ENCODE assay signal across 14 cellular contexts in the genomic region with DNA sequence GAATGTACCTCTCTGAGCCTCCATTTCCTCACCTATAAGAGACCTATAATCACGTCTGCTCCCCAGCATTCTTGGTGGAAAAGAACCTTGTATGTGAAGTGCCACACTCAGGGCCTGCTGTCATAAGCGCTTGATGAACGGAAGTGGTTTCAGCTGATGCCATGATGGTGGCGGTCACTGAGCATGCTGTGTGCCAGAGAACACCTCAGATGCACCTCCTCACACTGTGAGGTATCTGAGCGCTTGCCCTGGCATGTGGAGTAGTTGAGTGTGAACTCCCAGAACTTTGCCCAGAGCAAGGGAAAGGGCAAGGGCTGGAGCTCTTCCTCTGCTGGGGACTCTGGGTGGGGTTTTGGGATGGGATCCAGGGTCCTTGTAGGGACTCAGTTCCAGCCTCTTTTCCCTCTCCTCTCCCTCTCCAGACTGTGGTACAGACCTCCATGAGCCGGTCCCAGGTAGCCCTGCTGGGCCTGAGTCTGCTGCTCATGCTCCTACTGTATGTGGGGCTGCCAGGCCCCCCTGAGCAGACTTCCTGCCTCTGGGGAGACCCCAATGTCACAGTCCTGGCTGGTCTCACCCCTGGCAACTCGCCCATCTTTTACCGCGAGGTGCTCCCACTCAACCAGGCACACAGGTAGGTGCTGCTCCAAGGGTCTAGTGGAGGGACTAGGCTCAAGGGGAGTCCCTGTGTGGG. TPM values are rescaled to one million over a fixed set of nuclear protein-coding genes. Genes with fewer than 3 reads are reported as not detected.
A peak's percentile ranks its signal among the peaks of the same experiment; 100 is the strongest.
DNase-seq lines count a peak whose midpoint lies in the region; ATAC-seq lines count a peak whose summit lies in the region.
"Had no signal": no experiment of that assay in that cellular context is flagged by ENCODE, and none has a peak within 500 bp of the region (broad histone marks: within the 10 kb centered on the region; RNA-seq: fewer than 3 reads in every experiment).

No MANE protein-coding gene starts in this region.

- intact Hi-C loops in activated naive CD4-positive, alpha-beta T cell treated with anti-CD3 and anti-CD28 coated beads for 36 hours (cut with micrococcal nuclease): loop anchor here (5.0 to 10.0 kb wide), 2 partner anchors 475 to 583 kb away; partner anchors contain the start of genes DCAF1 and RBM15B

- H3K4me3 Mint-ChIP-seq in activated naive CD4-positive, alpha-beta T cell treated with anti-CD3 and anti-CD28 coated beads for 36 hours: no peak overlapping the region
- H3K4me3 Mint-ChIP-seq in activated T-helper 17 cell treated with anti-CD3 and anti-CD28 coated beads, Interleukin-2, amount 50 U/mL, for 72 hours: peak overlapping the region; percentile 52
- peak overlapping the region; percentile 21 to 36 for H3K4me3 Mint-ChIP-seq in stimulated activated naive CD8-positive, alpha-beta T cell treated with anti-CD3 and anti-CD28 coated beads, Interleukin-15, amount 100 ng/mL, for 72 hours

- peak overlapping the region; percentile 11 for H3K27ac Mint-ChIP-seq in activated naive CD4-positive, alpha-beta T cell treated with anti-CD3 and anti-CD28 coated beads for 36 hours
- H3K27ac Mint-ChIP-seq in activated T-helper 17 cell treated with anti-CD3 and anti-CD28 coated beads, Interleukin-2, amount 50 U/mL, for 72 hours: peak overlapping the region; percentile 62
- peak overlapping the region in 1 of 2 donors; percentile 63 for H3K27ac Mint-ChIP-seq in stimulated activated naive CD8-positive, alpha-beta T cell treated with anti-CD3 and anti-CD28 coated beads, Interleukin-15, amount 100 ng/mL, for 72 hours

- CTCF ChIA-PET in activated naive CD4-positive, alpha-beta T cell treated with anti-CD3 and anti-CD28 coated beads for 36 hours (lab: Charles Lee): interaction anchor here (0.7 to 0.8 kb wide), 2 partner anchors 35 kb away, joined by 3 read pairs; no protein-coding TSS in a partner anchor

- peak; percentile 39 for DNase-seq in activated naive CD4-positive, alpha-beta T cell treated with anti-CD3 and anti-CD28 coated beads for 36 hours
- DNase-seq in activated naive CD4-positive, alpha-beta T cell treated with anti-CD3 and anti-CD28 coated beads, Interleukin-2, amount 50 U/mL, for 16 hours: no peak
- peak in 1 of 2 donors; percentile 38 for DNase-seq in stimulated activated naive CD8-positive, alpha-beta T cell treated with anti-CD3 and anti-CD28 coated beads, Interleukin-15, amount 100 ng/mL, for 72 hours
- DNase-seq in ecto neural progenitor cell (ENCODE audit: low spot score) (no peak), NCI-H510A (lab: John Stamatoyannopoulos, UW) (no peak), iPS-NIHi11 (ENCODE audit: low spot score) (no peak)
- DNase-seq: IMR-90; NCI-H2029; NCI-H748 treated with DMSO at 0.1 percent for 48 hours; stimulated activated CD4-positive, alpha-beta T cell treated with anti-CD3 and anti-CD28 coated beads, Interleukin-15, amount 100 ng/mL, for 24 hours; uterus had no signal

- H3K4me1 Mint-ChIP-seq in activated naive CD4-positive, alpha-beta T cell treated with anti-CD3 and anti-CD28 coated beads for 36 hours (ENCODE audit: low read depth): peaks cover 40% of the 10 kb centered on the region
- peaks cover 17% of the 10 kb centered on the region for H3K4me1 Mint-ChIP-seq in activated T-helper 17 cell treated with anti-CD3 and anti-CD28 coated beads, Interleukin-2, amount 50 U/mL, for 72 hours
- peaks cover 69% of the 10 kb centered on the region for H3K4me1 Mint-ChIP-seq in stimulated activated naive CD8-positive, alpha-beta T cell treated with anti-CD3 and anti-CD28 coated beads, Interleukin-15, amount 100 ng/mL, for 72 hours

- peaks cover 4% of the 10 kb centered on the region for H3K36me3 Mint-ChIP-seq in activated naive CD4-positive, alpha-beta T cell treated with anti-CD3 and anti-CD28 coated beads for 36 hours (ENCODE audit: low read depth)
- H3K36me3 Mint-ChIP-seq in activated T-helper 17 cell treated with anti-CD3 and anti-CD28 coated beads, Interleukin-2, amount 50 U/mL, for 72 hours (ENCODE audit: low read depth): peaks cover 6% of the 10 kb centered on the region

- ATAC-seq in activated T-helper 17 cell treated with anti-CD3 and anti-CD28 coated beads, Interleukin-2, amount 50 U/mL, for 72 hours (replicated peaks): no peak
- peak; percentile 14 for ATAC-seq in esophagus mucosa
- peak; percentile 47 for ATAC-seq in stimulated activated naive CD8-positive, alpha-beta T cell treated with anti-CD3 and anti-CD28 coated beads, Interleukin-15, amount 100 ng/mL, for 72 hours
- ATAC-seq: pancreas had no signal

- H3K9me3 Mint-ChIP-seq in activated naive CD4-positive, alpha-beta T cell treated with anti-CD3 and anti-CD28 coated beads for 36 hours: no peaks in the 10 kb centered on the region
- no peaks in the 10 kb centered on the region for H3K9me3 Mint-ChIP-seq in activated T-helper 17 cell treated with anti-CD3 and anti-CD28 coated beads, Interleukin-2, amount 50 U/mL, for 72 hours
- no peaks in the 10 kb centered on the region for H3K9me3 Mint-ChIP-seq in stimulated activated naive CD8-positive, alpha-beta T cell treated with anti-CD3 and anti-CD28 coated beads, Interleukin-15, amount 100 ng/mL, for 72 hours

- H3K27me3 Mint-ChIP-seq in activated naive CD4-positive, alpha-beta T cell treated with anti-CD3 and anti-CD28 coated beads for 36 hours (ENCODE audit: low read depth): no peaks in the 10 kb centered on the region
- H3K27me3 Mint-ChIP-seq in activated T-helper 17 cell treated with anti-CD3 and anti-CD28 coated beads, Interleukin-2, amount 50 U/mL, for 72 hours: no peaks in the 10 kb centered on the region
- no peaks in the 10 kb centered on the region for H3K27me3 Mint-ChIP-seq in stimulated activated naive CD8-positive, alpha-beta T cell treated with anti-CD3 and anti-CD28 coated beads, Interleukin-15, amount 100 ng/mL, for 72 hours

RNA-seq across cellular contexts. Expression of gene ABHD14A, which starts 2.7 kb away (rescaled TPM):
- 1 to 10 TPM; 5.4 to 5.7 TPM for total RNA-seq in activated naive CD4-positive, alpha-beta T cell treated with anti-CD3 and anti-CD28 coated beads for 36 hours
- 10 to 100 TPM; 10.5 to 11.1 TPM for total RNA-seq in activated T-helper 17 cell treated with anti-CD3 and anti-CD28 coated beads, Interleukin-2, amount 50 U/mL, for 72 hours
- total RNA-seq in esophagus mucosa: 4.5 TPM

RNA-seq across cellular contexts. Expression of gene ABHD14B, which starts 3.7 kb away (rescaled TPM):
- total RNA-seq in activated naive CD4-positive, alpha-beta T cell treated with anti-CD3 and anti-CD28 coated beads for 36 hours: 10 to 100 TPM; 81.8 to 85.8 TPM
- 10 to 100 TPM; 34.4 to 42.0 TPM for total RNA-seq in activated T-helper 17 cell treated with anti-CD3 and anti-CD28 coated beads, Interleukin-2, amount 50 U/mL, for 72 hours
- 39.6 TPM for total RNA-seq in esophagus mucosa

RNA-seq across cellular contexts. Expression of gene ACY1, which starts 5.7 kb away (rescaled TPM):
- 10 to 100 TPM; 62.1 to 68.9 TPM for total RNA-seq in activated naive CD4-positive, alpha-beta T cell treated with anti-CD3 and anti-CD28 coated beads for 36 hours
- total RNA-seq in activated T-helper 17 cell treated with anti-CD3 and anti-CD28 coated beads, Interleukin-2, amount 50 U/mL, for 72 hours: 10 to 100 TPM; 39.5 to 49.9 TPM
- 27.4 TPM for total RNA-seq in esophagus mucosa

RNA-seq across cellular contexts. Expression of gene PCBP4, which starts 10.3 kb away (rescaled TPM):
- total RNA-seq in activated naive CD4-positive, alpha-beta T cell treated with anti-CD3 and anti-CD28 coated beads for 36 hours: 1 to 10 TPM; 8.9 to 9.1 TPM
- 10 to 100 TPM; 16.4 to 18.5 TPM for total RNA-seq in activated T-helper 17 cell treated with anti-CD3 and anti-CD28 coated beads, Interleukin-2, amount 50 U/mL, for 72 hours
- 11.5 TPM for total RNA-seq in esophagus mucosa

RNA-seq across cellular contexts. Expression of gene RPL29, which starts 18.1 kb away (rescaled TPM):
- total RNA-seq in activated naive CD4-positive, alpha-beta T cell treated with anti-CD3 and anti-CD28 coated beads for 36 hours: 1,000 to 10,000 TPM; 1,927 to 1,957 TPM
- 1,000 to 10,000 TPM; 1,433 to 1,498 TPM for total RNA-seq in activated T-helper 17 cell treated with anti-CD3 and anti-CD28 coated beads, Interleukin-2, amount 50 U/mL, for 72 hours
- 1,513 TPM for total RNA-seq in esophagus mucosa
